1 cellular context compared by ENCODE assay signal in the genomic region with DNA sequence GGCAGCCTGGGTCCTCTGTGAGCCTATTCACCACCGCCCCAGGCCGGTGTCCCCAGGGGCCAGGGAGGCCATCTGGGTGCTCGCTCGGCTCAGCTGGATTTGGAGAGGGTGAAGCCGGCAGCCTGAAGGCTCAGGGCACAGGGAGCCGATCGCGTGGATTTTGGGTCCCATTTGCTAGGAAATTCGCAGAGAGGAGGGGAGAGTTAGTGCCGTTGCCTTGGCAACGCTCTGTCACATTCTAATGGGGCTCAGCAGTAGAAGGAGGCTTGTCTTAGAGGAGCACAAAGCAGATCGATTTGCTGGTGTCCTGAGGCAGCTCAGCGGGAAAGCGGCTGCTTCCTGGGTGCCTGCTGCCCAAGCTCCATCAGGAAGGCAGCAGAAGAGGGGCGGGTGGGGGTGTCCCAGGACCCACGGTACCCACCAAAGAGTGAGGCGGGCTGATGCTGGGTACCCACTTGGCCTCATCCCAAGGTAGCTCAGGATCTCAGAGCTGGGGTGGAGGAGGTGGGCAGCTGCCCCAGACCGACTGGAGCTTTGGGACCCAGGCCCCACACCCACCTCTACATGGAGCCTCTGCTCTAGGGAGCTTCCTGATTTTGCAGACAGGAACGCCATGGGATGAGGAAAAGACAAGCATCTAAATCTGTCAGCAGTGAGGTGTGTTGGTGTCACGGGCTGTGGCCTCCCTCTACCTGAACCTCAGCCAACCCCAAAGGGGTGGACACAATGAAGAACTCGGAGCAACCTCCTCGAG.
TF ChIP-seq lines count a peak whose summit lies in the region.

No MANE protein-coding gene starts in this region.

TF ChIP-seq in GM23338, 12 proteins besides CTCF, POLR2A, EP300 and RAD21 (continued from another document):
- TF ChIP-seq, protein P1, sequence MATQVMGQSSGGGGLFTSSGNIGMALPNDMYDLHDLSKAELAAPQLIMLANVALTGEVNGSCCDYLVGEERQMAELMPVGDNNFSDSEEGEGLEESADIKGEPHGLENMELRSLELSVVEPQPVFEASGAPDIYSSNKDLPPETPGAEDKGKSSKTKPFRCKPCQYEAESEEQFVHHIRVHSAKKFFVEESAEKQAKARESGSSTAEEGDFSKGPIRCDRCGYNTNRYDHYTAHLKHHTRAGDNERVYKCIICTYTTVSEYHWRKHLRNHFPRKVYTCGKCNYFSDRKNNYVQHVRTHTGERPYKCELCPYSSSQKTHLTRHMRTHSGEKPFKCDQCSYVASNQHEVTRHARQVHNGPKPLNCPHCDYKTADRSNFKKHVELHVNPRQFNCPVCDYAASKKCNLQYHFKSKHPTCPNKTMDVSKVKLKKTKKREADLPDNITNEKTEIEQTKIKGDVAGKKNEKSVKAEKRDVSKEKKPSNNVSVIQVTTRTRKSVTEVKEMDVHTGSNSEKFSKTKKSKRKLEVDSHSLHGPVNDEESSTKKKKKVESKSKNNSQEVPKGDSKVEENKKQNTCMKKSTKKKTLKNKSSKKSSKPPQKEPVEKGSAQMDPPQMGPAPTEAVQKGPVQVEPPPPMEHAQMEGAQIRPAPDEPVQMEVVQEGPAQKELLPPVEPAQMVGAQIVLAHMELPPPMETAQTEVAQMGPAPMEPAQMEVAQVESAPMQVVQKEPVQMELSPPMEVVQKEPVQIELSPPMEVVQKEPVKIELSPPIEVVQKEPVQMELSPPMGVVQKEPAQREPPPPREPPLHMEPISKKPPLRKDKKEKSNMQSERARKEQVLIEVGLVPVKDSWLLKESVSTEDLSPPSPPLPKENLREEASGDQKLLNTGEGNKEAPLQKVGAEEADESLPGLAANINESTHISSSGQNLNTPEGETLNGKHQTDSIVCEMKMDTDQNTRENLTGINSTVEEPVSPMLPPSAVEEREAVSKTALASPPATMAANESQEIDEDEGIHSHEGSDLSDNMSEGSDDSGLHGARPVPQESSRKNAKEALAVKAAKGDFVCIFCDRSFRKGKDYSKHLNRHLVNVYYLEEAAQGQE (IDR thresholded peaks at IDR 0.05; ENCODE audit: unreplicated experiment): no peak
- no peak for TF ChIP-seq ZNF114 (CRISPR knock-in tag; IDR thresholded peaks at IDR 0.05)
- no peak for TF ChIP-seq EZH2 (IDR thresholded peaks at IDR 0.05; ENCODE audit: low read depth, unreplicated experiment)
